Comparison of ENCODE assay signal across 13 cellular contexts in genomic region chr6:43604174-43604573, GRCh38.
DNase-seq lines count a peak whose midpoint lies in the region.
"Had no signal": no experiment of that assay in that cellular context is flagged by ENCODE, and none has a peak within 500 bp of the region (broad histone marks: within the 10 kb centered on the region; RNA-seq: fewer than 3 reads in every experiment).

No MANE protein-coding gene starts in this region.

- peak; percentile 77 for DNase-seq in ELR (ENCODE audit: low read depth)
- DNase-seq in RKO (ENCODE audit: low spot score): peak; percentile 80
- peak; percentile 67 for DNase-seq in dedifferentiated amniotic fluid mesenchymal stem cell (ENCODE audit: extremely low spot score)
- peak; percentile 60 for DNase-seq in kidney tubule cell (ENCODE audit: low spot score)
- no peak for DNase-seq in epidermal melanocyte (ENCODE audit: insufficient read length, low spot score)
- DNase-seq in NCI-H187 treated with DMSO at 0.1 percent for 48 hours (lab: John Stamatoyannopoulos, UW): no peak
- DNase-seq in NCI-H2171 (lab: John Stamatoyannopoulos, UW): no peak
- no peak for DNase-seq in NCI-H82 (lab: John Stamatoyannopoulos, UW)
- DNase-seq: activated CD8-positive, alpha-beta T cell treated with anti-CD3 and anti-CD28 coated beads for 36 hours; amygdala; GOT3; islet precursor cell; nucleus accumbens had no signal

Comparison
In these comparisons a context has a peak if more than half of its experiments do, and no peak if none do; other contexts are left out.
1. DNase-seq: peak in ELR (single experiment), RKO (single experiment), dedifferentiated amniotic fluid mesenchymal stem cell (single experiment) and kidney tubule cell (single experiment); none in epidermal melanocyte (single experiment), NCI-H187 treated with DMSO at 0.1 percent for 48 hours (single experiment), NCI-H2171 (single experiment) and NCI-H82 (single experiment).